31 cellular contexts compared by ENCODE assay signal in the genomic region with DNA sequence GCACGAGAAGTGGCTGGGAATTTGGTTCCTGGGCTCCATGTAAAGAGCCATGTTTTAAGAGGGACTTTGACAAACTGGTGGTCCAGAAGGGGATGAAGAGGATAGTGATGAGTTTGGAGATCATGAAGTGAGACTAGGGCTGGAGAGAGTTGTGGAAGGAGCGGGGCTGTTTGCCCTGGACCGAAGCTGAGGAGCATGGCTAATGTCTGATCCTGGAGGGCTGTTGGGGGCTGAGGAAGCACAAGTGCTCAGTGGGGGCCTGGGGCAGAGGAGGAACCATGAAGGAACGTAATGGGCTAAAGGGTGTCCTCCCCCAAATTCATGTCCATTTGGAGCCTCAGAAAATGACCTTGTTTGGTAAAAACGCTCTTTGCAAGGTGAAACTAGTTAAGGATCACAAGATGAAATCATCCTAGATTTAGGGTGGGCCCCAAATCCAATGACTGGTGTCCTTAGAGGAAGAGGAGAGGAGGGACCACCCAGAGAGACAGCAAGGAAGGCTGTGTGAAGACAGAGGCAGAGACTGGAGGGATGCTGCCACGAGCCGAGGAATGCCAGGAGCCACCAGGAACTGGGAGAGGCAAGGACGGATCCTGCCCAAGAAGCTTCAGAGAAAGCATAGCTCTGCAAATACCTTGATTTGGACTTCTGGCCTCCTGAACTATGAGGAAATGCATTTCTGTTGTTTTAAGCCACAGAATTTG.
"Had no signal": no experiment of that assay in that cellular context is flagged by ENCODE, and none has a peak within 500 bp of the region (broad histone marks: within the 10 kb centered on the region; RNA-seq: fewer than 3 reads in every experiment).

No MANE protein-coding gene starts in this region.

- H3K4me3 Mint-ChIP-seq: activated B cell treated with CpG ODN at 0.5 μM for 24 hours; activated CD4-positive, alpha-beta memory T cell treated with anti-CD3 and anti-CD28 coated beads for 36 hours; activated CD4-positive, alpha-beta T cell treated with anti-CD3 and anti-CD28 coated beads, Interleukin-2, amount 10 ng/mL, durations not matched to agents 24 days and 14 days; activated CD8-positive, alpha-beta T cell treated with anti-CD3 and anti-CD28 coated beads for 36 hours; activated naive CD4-positive, alpha-beta T cell treated with anti-CD3 and anti-CD28 coated beads for 36 hours; activated naive CD8-positive, alpha-beta T cell; activated naive CD8-positive, alpha-beta T cell treated with anti-CD3 and anti-CD28 coated beads, Interleukin-2, amount 10 ng/mL, durations not matched to agents 7 days and 5 days; activated naive CD8-positive, alpha-beta T cell treated with anti-CD3 and anti-CD28 coated beads, Interleukin-2, amount 50 U/mL, for 24 hours; activated T-cell treated with anti-CD3 and anti-CD28 coated beads, Interleukin-2, amount 50 U/mL, for 4 hours; activated T-cell treated with anti-CD3 and anti-CD28 coated beads, Interleukin-2, amount 50 U/mL, for 72 hours; activated T-helper 1 cell treated with anti-CD3 and anti-CD28 coated beads, Interleukin-12 subunit alpha, Interleukin-12 subunit beta, Interleukin-2, Interleukin-4 antibody, amounts not matched to agents 30 ng/mL and 10 ng/mL and 1 ng/mL, durations not matched to agents 14 hours and 24 hours and 36 hours; activated T-helper 17 cell treated with anti-CD3 and anti-CD28 coated beads, Interleukin-2, amount 50 U/mL, for 72 hours; brain; T-helper 1 cell treated with Interleukin-12 subunit alpha and Interleukin-12 subunit beta and Interleukin-4 antibody, amounts not matched to agents 30 μg/mL and 1 μg/mL, for 36 hours; T-helper 2 cell treated with Interferon-gamma antibody and Interleukin-4, amounts not matched to agents 5 μg/mL and 100 μg/mL, for 36 hours had no signal

- H3K36me3 Mint-ChIP-seq: activated CD4-positive, alpha-beta memory T cell treated with anti-CD3 and anti-CD28 coated beads for 36 hours; activated naive CD8-positive, alpha-beta T cell; activated naive CD8-positive, alpha-beta T cell treated with anti-CD3 and anti-CD28 coated beads, Interleukin-2, amount 10 ng/mL, durations not matched to agents 7 days and 5 days; brain had no signal

- ATAC-seq: activated CD8-positive, alpha-beta T cell treated with anti-CD3 and anti-CD28 coated beads for 36 hours; activated naive CD8-positive, alpha-beta T cell treated with anti-CD3 and anti-CD28 coated beads, Interleukin-2, amount 50 U/mL, for 24 hours; activated T-cell treated with anti-CD3 and anti-CD28 coated beads, Interleukin-2, amount 50 U/mL, for 4 hours; activated T-cell treated with anti-CD3 and anti-CD28 coated beads, Interleukin-2, amount 50 U/mL, for 72 hours; activated T-helper 17 cell treated with anti-CD3 and anti-CD28 coated beads, Interleukin-2, amount 50 U/mL, for 72 hours had no signal

- H3K27me3 Mint-ChIP-seq: activated CD4-positive, alpha-beta memory T cell treated with anti-CD3 and anti-CD28 coated beads for 36 hours; activated CD4-positive, alpha-beta T cell treated with anti-CD3 and anti-CD28 coated beads, Interleukin-2, amount 10 ng/mL, durations not matched to agents 24 days and 14 days; activated CD8-positive, alpha-beta T cell treated with anti-CD3 and anti-CD28 coated beads for 36 hours; activated naive CD8-positive, alpha-beta T cell; activated naive CD8-positive, alpha-beta T cell treated with anti-CD3 and anti-CD28 coated beads, Interleukin-2, amount 10 ng/mL, durations not matched to agents 7 days and 5 days; activated naive CD8-positive, alpha-beta T cell treated with anti-CD3 and anti-CD28 coated beads, Interleukin-2, amount 50 U/mL, for 24 hours; activated T-helper 17 cell treated with anti-CD3 and anti-CD28 coated beads, Interleukin-2, amount 50 U/mL, for 72 hours had no signal

- DNase-seq: activated B cell treated with CpG ODN at 0.5 μM for 24 hours; activated CD4-positive, alpha-beta memory T cell treated with anti-CD3 and anti-CD28 coated beads for 36 hours; activated CD4-positive, alpha-beta T cell treated with anti-CD3 and anti-CD28 coated beads for 4 hours; activated CD4-positive, alpha-beta T cell treated with anti-CD3 and anti-CD28 coated beads, Interleukin-2, amount 10 ng/mL, durations not matched to agents 24 days and 14 days; activated CD4-positive, alpha-beta T cell treated with anti-CD3 and anti-CD28 coated beads, Interleukin-2, amount 50 U/mL, for 1 hour; activated CD4-positive, alpha-beta T cell treated with anti-CD3 and anti-CD28 coated beads, Interleukin-2, amount 50 U/mL, for 4 hours; activated CD8-positive, alpha-beta memory T cell treated with anti-CD3 and anti-CD28 coated beads, Interleukin-2, amount 50 U/mL, for 4 hours; activated CD8-positive, alpha-beta T cell treated with anti-CD3 and anti-CD28 coated beads for 36 hours; activated gamma-delta T cell treated with Interleukin-2 at 50 U/mL for 16 hours; activated naive CD4-positive, alpha-beta T cell; activated naive CD4-positive, alpha-beta T cell treated with anti-CD3 and anti-CD28 coated beads for 36 hours; activated naive CD4-positive, alpha-beta T cell treated with anti-CD3 and anti-CD28 coated beads, Interleukin-2, amount 50 U/mL, for 16 hours; activated naive CD8-positive, alpha-beta T cell treated with anti-CD3 and anti-CD28 coated beads, Interleukin-2, amount 10 ng/mL, durations not matched to agents 7 days and 5 days; activated naive CD8-positive, alpha-beta T cell treated with anti-CD3 and anti-CD28 coated beads, Interleukin-2, amount 50 U/mL, for 24 hours; activated T-cell treated with anti-CD3 and anti-CD28 coated beads for 4 hours; activated T-cell treated with anti-CD3 and anti-CD28 coated beads, Interleukin-2, amount 50 U/mL, for 1 hour; activated T-cell treated with anti-CD3 and anti-CD28 coated beads, Interleukin-2, amount 50 U/mL, for 4 hours; activated T-cell treated with anti-CD3 and anti-CD28 coated beads, Interleukin-2, amount 50 U/mL, for 72 hours; amygdala; anterior cingulate cortex; central memory CD4-positive, alpha-beta T cell; SW 1271; T-helper 1 cell; T-helper 2 cell; T-helper 9 cell had no signal

- H3K27ac Mint-ChIP-seq: activated B cell treated with CpG ODN at 0.5 μM for 24 hours; activated CD4-positive, alpha-beta memory T cell treated with anti-CD3 and anti-CD28 coated beads for 36 hours; activated CD4-positive, alpha-beta T cell treated with anti-CD3 and anti-CD28 coated beads, Interleukin-2, amount 10 ng/mL, durations not matched to agents 24 days and 14 days; activated CD8-positive, alpha-beta T cell treated with anti-CD3 and anti-CD28 coated beads for 36 hours; activated naive CD4-positive, alpha-beta T cell treated with anti-CD3 and anti-CD28 coated beads for 36 hours; activated naive CD8-positive, alpha-beta T cell; activated naive CD8-positive, alpha-beta T cell treated with anti-CD3 and anti-CD28 coated beads, Interleukin-2, amount 10 ng/mL, durations not matched to agents 7 days and 5 days; activated naive CD8-positive, alpha-beta T cell treated with anti-CD3 and anti-CD28 coated beads, Interleukin-2, amount 50 U/mL, for 24 hours; activated T-cell treated with anti-CD3 and anti-CD28 coated beads, Interleukin-2, amount 50 U/mL, for 72 hours; activated T-helper 1 cell treated with anti-CD3 and anti-CD28 coated beads, Interleukin-12 subunit alpha, Interleukin-12 subunit beta, Interleukin-2, Interleukin-4 antibody, amounts not matched to agents 30 ng/mL and 10 ng/mL and 1 ng/mL, durations not matched to agents 14 hours and 24 hours and 36 hours; activated T-helper 17 cell treated with anti-CD3 and anti-CD28 coated beads, Interleukin-2, amount 50 U/mL, for 72 hours; brain; T-helper 1 cell treated with Interleukin-12 subunit alpha and Interleukin-12 subunit beta and Interleukin-4 antibody, amounts not matched to agents 30 μg/mL and 1 μg/mL, for 36 hours; T-helper 2 cell treated with Interferon-gamma antibody and Interleukin-4, amounts not matched to agents 5 μg/mL and 100 μg/mL, for 36 hours had no signal

- H3K9me3 Mint-ChIP-seq: activated B cell treated with CpG ODN at 0.5 μM for 24 hours; activated CD4-positive, alpha-beta memory T cell treated with anti-CD3 and anti-CD28 coated beads for 36 hours; activated CD4-positive, alpha-beta T cell treated with anti-CD3 and anti-CD28 coated beads, Interleukin-2, amount 10 ng/mL, durations not matched to agents 24 days and 14 days; activated CD8-positive, alpha-beta T cell treated with anti-CD3 and anti-CD28 coated beads for 36 hours; activated naive CD4-positive, alpha-beta T cell treated with anti-CD3 and anti-CD28 coated beads for 36 hours; activated naive CD8-positive, alpha-beta T cell treated with anti-CD3 and anti-CD28 coated beads, Interleukin-2, amount 10 ng/mL, durations not matched to agents 7 days and 5 days; activated naive CD8-positive, alpha-beta T cell treated with anti-CD3 and anti-CD28 coated beads, Interleukin-2, amount 50 U/mL, for 24 hours; activated T-cell treated with anti-CD3 and anti-CD28 coated beads, Interleukin-2, amount 50 U/mL, for 4 hours; activated T-cell treated with anti-CD3 and anti-CD28 coated beads, Interleukin-2, amount 50 U/mL, for 72 hours; activated T-helper 1 cell treated with anti-CD3 and anti-CD28 coated beads, Interleukin-12 subunit alpha, Interleukin-12 subunit beta, Interleukin-2, Interleukin-4 antibody, amounts not matched to agents 30 ng/mL and 10 ng/mL and 1 ng/mL, durations not matched to agents 14 hours and 24 hours and 36 hours; activated T-helper 17 cell treated with anti-CD3 and anti-CD28 coated beads, Interleukin-2, amount 50 U/mL, for 72 hours; T-helper 1 cell treated with Interleukin-12 subunit alpha and Interleukin-12 subunit beta and Interleukin-4 antibody, amounts not matched to agents 30 μg/mL and 1 μg/mL, for 36 hours; T-helper 2 cell treated with Interferon-gamma antibody and Interleukin-4, amounts not matched to agents 5 μg/mL and 100 μg/mL, for 36 hours had no signal

- H3K4me1 Mint-ChIP-seq: activated CD4-positive, alpha-beta T cell treated with anti-CD3 and anti-CD28 coated beads, Interleukin-2, amount 10 ng/mL, durations not matched to agents 24 days and 14 days; activated naive CD8-positive, alpha-beta T cell treated with anti-CD3 and anti-CD28 coated beads, Interleukin-2, amount 10 ng/mL, durations not matched to agents 7 days and 5 days; activated T-helper 17 cell treated with anti-CD3 and anti-CD28 coated beads, Interleukin-2, amount 50 U/mL, for 72 hours had no signal
